In genomic region chr11:111372538-111372937, GRCh38 we compare ENCODE assay signal across 16 cellular contexts. TPM values are rescaled to one million over a fixed set of nuclear protein-coding genes. Genes with fewer than 3 reads are reported as not detected.
DNase-seq lines count a peak whose midpoint lies in the region; ATAC-seq, FAIRE-seq and TF ChIP-seq lines count a peak whose summit lies in the region.
"Had no signal": no experiment of that assay in that cellular context is flagged by ENCODE, and none has a peak within 500 bp of the region (broad histone marks: within the 10 kb centered on the region; RNA-seq: fewer than 3 reads in every experiment).

No MANE protein-coding gene starts in this region.

- no peaks in the 10 kb centered on the region for H3K4me1 ChIP-seq in CD8-positive, alpha-beta T cell (ENCODE audit: insufficient read depth, low read length)
- H3K4me1 ChIP-seq: breast epithelium, psoas muscle, tibial artery had no signal

- no peak overlapping the region for H3K4me3 Mint-ChIP-seq in CD8-positive, alpha-beta T cell
- H3K4me3 Mint-ChIP-seq in activated T-helper 2 cell treated with anti-CD3 and anti-CD28 coated beads, Interferon-gamma antibody, Interleukin-2, Interleukin-4, amounts not matched to agents 10 μg/mL and 5 μg/mL and 100 μg/mL, durations not matched to agents 14 hours and 24 hours and 36 hours (ENCODE audit: low read depth), result no peak overlapping the region
- H3K4me3 Mint-ChIP-seq: activated naive CD4-positive, alpha-beta T cell treated with anti-CD3 and anti-CD28 coated beads, Interleukin-2, amount 50 U/mL, for 24 hours had no signal

- CTCF ChIA-PET in CD8-positive, alpha-beta T cell (lab: Charles Lee), result no interaction called here

- no peak overlapping the region for H3K4me3 ChIP-seq in CD8-positive, alpha-beta T cell (ENCODE audit: low read depth, low read length)
- H3K4me3 ChIP-seq: breast epithelium, psoas muscle, tibial artery had no signal

- DNase-seq in CD8-positive, alpha-beta T cell, result no peak
- DNase-seq in GM12891 (ENCODE audit: insufficient read length, low spot score) (no peak), NCI-H2107 treated with DMSO at 0.1 percent for 48 hours (lab: John Stamatoyannopoulos, UW; ENCODE audit: unreplicated experiment) (peak; percentile 76), NCI-H1694 (lab: John Stamatoyannopoulos, UW) (no peak), ACHN (no peak)
- DNase-seq in activated T-helper 2 cell treated with anti-CD3 and anti-CD28 coated beads, Interferon-gamma antibody, Interleukin-2, Interleukin-4, amounts not matched to agents 10 μg/mL and 5 μg/mL and 100 μg/mL, durations not matched to agents 14 hours and 24 hours and 36 hours (ENCODE audit: low spot score), result no peak
- DNase-seq in activated CD4-positive, CD25-positive, alpha-beta regulatory T cell (lab: John Stamatoyannopoulos, UW), result no peak
- DNase-seq: MV-4-11, psoas muscle, tibial artery had no signal

- H3K36me3 ChIP-seq in CD8-positive, alpha-beta T cell (ENCODE audit: insufficient read depth, low read length), result no peaks in the 10 kb centered on the region
- H3K36me3 ChIP-seq: breast epithelium, tibial artery had no signal

- no peaks in the 10 kb centered on the region for H3K36me3 Mint-ChIP-seq in CD8-positive, alpha-beta T cell
- peaks cover 39% of the 10 kb centered on the region for H3K36me3 Mint-ChIP-seq in activated T-helper 2 cell treated with anti-CD3 and anti-CD28 coated beads, Interferon-gamma antibody, Interleukin-2, Interleukin-4, amounts not matched to agents 10 μg/mL and 5 μg/mL and 100 μg/mL, durations not matched to agents 14 hours and 24 hours and 36 hours (ENCODE audit: low read depth)
- H3K36me3 Mint-ChIP-seq: activated naive CD4-positive, alpha-beta T cell treated with anti-CD3 and anti-CD28 coated beads, Interleukin-2, amount 50 U/mL, for 24 hours had no signal

- no peak for TF ChIP-seq POLR2A in GM12891 (IDR thresholded peaks at IDR 0.05; ENCODE audit: low read depth, low read length)

- H3K9me3 ChIP-seq in CD8-positive, alpha-beta T cell (ENCODE audit: low read length), result no peaks in the 10 kb centered on the region
- H3K9me3 ChIP-seq: breast epithelium, psoas muscle, tibial artery had no signal

- H3K27me3 Mint-ChIP-seq in CD8-positive, alpha-beta T cell (ENCODE audit: low read depth), result no peaks in the 10 kb centered on the region
- H3K27me3 Mint-ChIP-seq in activated T-helper 2 cell treated with anti-CD3 and anti-CD28 coated beads, Interferon-gamma antibody, Interleukin-2, Interleukin-4, amounts not matched to agents 10 μg/mL and 5 μg/mL and 100 μg/mL, durations not matched to agents 14 hours and 24 hours and 36 hours (ENCODE audit: low read depth), result no peaks in the 10 kb centered on the region
- H3K27me3 Mint-ChIP-seq: activated naive CD4-positive, alpha-beta T cell treated with anti-CD3 and anti-CD28 coated beads, Interleukin-2, amount 50 U/mL, for 24 hours had no signal

- no peak for ATAC-seq in CD8-positive, alpha-beta T cell
- no peak for ATAC-seq in GM18907 (IDR thresholded peaks at IDR 0.05; ENCODE audit: unreplicated experiment)
- ATAC-seq: psoas muscle had no signal

- peak overlapping the region; percentile 33 for H3K27ac Mint-ChIP-seq in CD8-positive, alpha-beta T cell
- H3K27ac Mint-ChIP-seq in activated T-helper 2 cell treated with anti-CD3 and anti-CD28 coated beads, Interferon-gamma antibody, Interleukin-2, Interleukin-4, amounts not matched to agents 10 μg/mL and 5 μg/mL and 100 μg/mL, durations not matched to agents 14 hours and 24 hours and 36 hours, result peak overlapping the region; percentile 89

- intact Hi-C loops in CD8-positive, alpha-beta T cell (cut with DNase I, micrococcal nuclease), result no loop called here
- intact Hi-C loops in activated T-helper 2 cell treated with anti-CD3 and anti-CD28 coated beads, Interferon-gamma antibody, Interleukin-2, Interleukin-4, amounts not matched to agents 10 μg/mL and 5 μg/mL and 100 μg/mL, durations not matched to agents 14 hours and 24 hours and 36 hours (cut with micrococcal nuclease), result loop anchor here (10.0 kb wide), 3 partner anchors 392 to 1388 kb away; partner anchors contain the start of gene PPP2R1B

- H3K27me3 ChIP-seq in CD8-positive, alpha-beta T cell (ENCODE audit: insufficient read depth, low read length), result no peaks in the 10 kb centered on the region
- H3K27me3 ChIP-seq: breast epithelium, tibial artery had no signal

- peak; percentile 72 for FAIRE-seq in GM12891 (lab: Jason Lieb, UNC)
- FAIRE-seq: HTR-8/SVneo, TTC549 had no signal

- in situ Hi-C loops in ACHN (cut with HindIII; ENCODE audit: low pct_ligation_motif_present, low pct_unique_long_range_greater_than_20kb, low sequenced_read_pairs), result no loop called here

- no peak overlapping the region for H3K27ac ChIP-seq in CD8-positive, alpha-beta T cell (ENCODE audit: low read depth, low read length)
- H3K27ac ChIP-seq: breast epithelium, psoas muscle, tibial artery had no signal

- no peak for TF ChIP-seq CTCF in CD8-positive, alpha-beta T cell (IDR thresholded peaks at IDR 0.05)

- H3K9me3 Mint-ChIP-seq in CD8-positive, alpha-beta T cell, result no peaks in the 10 kb centered on the region
- no peaks in the 10 kb centered on the region for H3K9me3 Mint-ChIP-seq in activated T-helper 2 cell treated with anti-CD3 and anti-CD28 coated beads, Interferon-gamma antibody, Interleukin-2, Interleukin-4, amounts not matched to agents 10 μg/mL and 5 μg/mL and 100 μg/mL, durations not matched to agents 14 hours and 24 hours and 36 hours

- POLR2A ChIA-PET in CD8-positive, alpha-beta T cell (lab: Charles Lee), result no interaction called here

- peaks cover 5% of the 10 kb centered on the region for H3K4me1 Mint-ChIP-seq in CD8-positive, alpha-beta T cell (ENCODE audit: low read depth)
- peaks cover 64% of the 10 kb centered on the region for H3K4me1 Mint-ChIP-seq in activated T-helper 2 cell treated with anti-CD3 and anti-CD28 coated beads, Interferon-gamma antibody, Interleukin-2, Interleukin-4, amounts not matched to agents 10 μg/mL and 5 μg/mL and 100 μg/mL, durations not matched to agents 14 hours and 24 hours and 36 hours (ENCODE audit: low read depth)

TF ChIP-seq in GM12891, 5 proteins besides CTCF, POLR2A, EP300 and RAD21:
- TF ChIP-seq POLR2AphosphoS5 (IDR thresholded peaks at IDR 0.05; ENCODE audit: low read depth, low read length), result no peak
- TF ChIP-seq PAX5 (IDR thresholded peaks at IDR 0.05; ENCODE audit: insufficient read depth, low read length, severe bottlenecking), result no peak
- no peak for TF ChIP-seq POU2F2 (IDR thresholded peaks at IDR 0.05; ENCODE audit: low read depth, low read length)
- TF ChIP-seq SPI1 (IDR thresholded peaks at IDR 0.05; ENCODE audit: low read depth, low read length), result no peak
- no peak for TF ChIP-seq TAF1 (IDR thresholded peaks at IDR 0.05; ENCODE audit: low read depth, low read length)
TF ChIP-seq in GM12891: peak in this region for 0.

RNA-seq across cellular contexts. Expression of gene POU2AF1, which starts 6.5 kb away (rescaled TPM):
- total RNA-seq in CD8-positive, alpha-beta T cell, result 1 to 10 TPM; 1.0 to 1.1 TPM
- 136 TPM for polyA plus RNA-seq in GM12891 (2012; ENCODE audit: low read depth, missing spikeins)
- total RNA-seq in activated T-helper 2 cell treated with anti-CD3 and anti-CD28 coated beads, Interferon-gamma antibody, Interleukin-2, Interleukin-4, amounts not matched to agents 10 μg/mL and 5 μg/mL and 100 μg/mL, durations not matched to agents 14 hours and 24 hours and 36 hours, result 35.2 and 37.2 TPM in 2 replicates
- polyA plus RNA-seq: BJ had no signal

Comparison
In these comparisons a context has a peak if more than half of its experiments do, and no peak if none do; other contexts are left out.
1. RNA of gene POU2AF1, which starts 6.5 kb away (total RNA-seq): 35.2 to 37.2 TPM in activated T-helper 2 cell treated with anti-CD3 and anti-CD28 coated beads, Interferon-gamma antibody, Interleukin-2, Interleukin-4, amounts not matched to agents 10 μg/mL and 5 μg/mL and 100 μg/mL, durations not matched to agents 14 hours and 24 hours and 36 hours; 1.0 to 1.1 TPM in CD8-positive, alpha-beta T cell; every median in the first group is over 10 times any median in the second.